ENCODE assay signal across 19 cellular contexts in genomic region chr13:112928020-112928931, GRCh38. TPM values are rescaled to one million over a fixed set of nuclear protein-coding genes. Genes with fewer than 3 reads are reported as not detected.
"Had no signal": no experiment of that assay in that cellular context is flagged by ENCODE, and none has a peak within 500 bp of the region (broad histone marks: within the 10 kb centered on the region; RNA-seq: fewer than 3 reads in every experiment).

No MANE protein-coding gene starts in this region.

- H3K4me3 Mint-ChIP-seq: activated CD8-positive, alpha-beta T cell treated with anti-CD3 and anti-CD28 coated beads, Interleukin-2, amount 10 ng/mL, durations not matched to agents 7 days and 5 days; activated naive CD8-positive, alpha-beta T cell treated with anti-CD3 and anti-CD28 coated beads, Interleukin-2, amount 50 U/mL, for 24 hours; activated T-helper 1 cell treated with anti-CD3 and anti-CD28 coated beads, Interleukin-12 subunit alpha, Interleukin-12 subunit beta, Interleukin-2, Interleukin-4 antibody, amounts not matched to agents 30 ng/mL and 10 ng/mL and 1 ng/mL, durations not matched to agents 14 hours and 24 hours and 36 hours; natural killer cell treated with Interleukin-12 subunit alpha and Interleukin-12 subunit beta and Interleukin-15 and Interleukin-18, amount 100 ng/mL, for 72 hours; stimulated activated effector memory CD8-positive, alpha-beta T cell treated with anti-CD3 and anti-CD28 coated beads, Interleukin-12 subunit alpha, Interleukin-12 subunit beta, amount 100 ng/mL, for 72 hours; stimulated activated naive CD8-positive, alpha-beta T cell treated with anti-CD3 and anti-CD28 coated beads, Interleukin-15, amount 100 ng/mL, for 72 hours; T-helper 2 cell treated with Interferon-gamma antibody and Interleukin-4, amounts not matched to agents 5 μg/mL and 100 μg/mL, for 36 hours had no signal

- H3K27me3 ChIP-seq: pancreas had no signal

- H3K36me3 ChIP-seq: pancreas, tibial artery had no signal

- H3K36me3 Mint-ChIP-seq: natural killer cell treated with Interleukin-12 subunit alpha and Interleukin-12 subunit beta and Interleukin-15 and Interleukin-18, amount 100 ng/mL, for 72 hours; stimulated activated effector memory CD8-positive, alpha-beta T cell treated with anti-CD3 and anti-CD28 coated beads, Interleukin-12 subunit alpha, Interleukin-12 subunit beta, amount 100 ng/mL, for 72 hours had no signal

- DNase-seq: activated CD4-positive, alpha-beta T cell treated with anti-CD3 and anti-CD28 coated beads for 1 hour; activated CD4-positive, alpha-beta T cell treated with anti-CD3 and anti-CD28 coated beads, Interleukin-2, amount 50 U/mL, for 1 hour; activated CD8-positive, alpha-beta T cell treated with anti-CD3 and anti-CD28 coated beads, Interleukin-2, amount 10 ng/mL, durations not matched to agents 7 days and 5 days; activated gamma-delta T cell; activated naive CD4-positive, alpha-beta T cell treated with anti-CD3 and anti-CD28 coated beads, Interleukin-2, amount 50 U/mL, for 16 hours; activated naive CD8-positive, alpha-beta T cell treated with anti-CD3 and anti-CD28 coated beads, Interleukin-2, amount 50 U/mL, for 24 hours; effector CD8-positive, alpha-beta T cell; hippocampal formation; left ventricle myocardium superior; right cardiac atrium; stimulated activated CD4-positive, alpha-beta T cell treated with anti-CD3 and anti-CD28 coated beads, Interleukin-2, amount 100 ng/mL, for 24 hours; stimulated activated naive CD8-positive, alpha-beta T cell treated with anti-CD3 and anti-CD28 coated beads, Interleukin-15, amount 100 ng/mL, for 72 hours; tibial artery had no signal

- H3K4me1 ChIP-seq: tibial artery had no signal

- H3K9me3 Mint-ChIP-seq: activated naive CD8-positive, alpha-beta T cell treated with anti-CD3 and anti-CD28 coated beads, Interleukin-2, amount 50 U/mL, for 24 hours; activated T-helper 1 cell treated with anti-CD3 and anti-CD28 coated beads, Interleukin-12 subunit alpha, Interleukin-12 subunit beta, Interleukin-2, Interleukin-4 antibody, amounts not matched to agents 30 ng/mL and 10 ng/mL and 1 ng/mL, durations not matched to agents 14 hours and 24 hours and 36 hours; natural killer cell treated with Interleukin-12 subunit alpha and Interleukin-12 subunit beta and Interleukin-15 and Interleukin-18, amount 100 ng/mL, for 72 hours; stimulated activated effector memory CD8-positive, alpha-beta T cell treated with anti-CD3 and anti-CD28 coated beads, Interleukin-12 subunit alpha, Interleukin-12 subunit beta, amount 100 ng/mL, for 72 hours; stimulated activated naive CD8-positive, alpha-beta T cell treated with anti-CD3 and anti-CD28 coated beads, Interleukin-15, amount 100 ng/mL, for 72 hours; T-helper 2 cell treated with Interferon-gamma antibody and Interleukin-4, amounts not matched to agents 5 μg/mL and 100 μg/mL, for 36 hours had no signal

- H3K27ac ChIP-seq: skin epidermis, tibial artery had no signal

- H3K27ac Mint-ChIP-seq: activated CD8-positive, alpha-beta T cell treated with anti-CD3 and anti-CD28 coated beads, Interleukin-2, amount 10 ng/mL, durations not matched to agents 7 days and 5 days; activated naive CD8-positive, alpha-beta T cell treated with anti-CD3 and anti-CD28 coated beads, Interleukin-2, amount 50 U/mL, for 24 hours; activated T-helper 1 cell treated with anti-CD3 and anti-CD28 coated beads, Interleukin-12 subunit alpha, Interleukin-12 subunit beta, Interleukin-2, Interleukin-4 antibody, amounts not matched to agents 30 ng/mL and 10 ng/mL and 1 ng/mL, durations not matched to agents 14 hours and 24 hours and 36 hours; natural killer cell treated with Interleukin-12 subunit alpha and Interleukin-12 subunit beta and Interleukin-15 and Interleukin-18, amount 100 ng/mL, for 72 hours; stimulated activated effector memory CD8-positive, alpha-beta T cell treated with anti-CD3 and anti-CD28 coated beads, Interleukin-12 subunit alpha, Interleukin-12 subunit beta, amount 100 ng/mL, for 72 hours; stimulated activated naive CD8-positive, alpha-beta T cell treated with anti-CD3 and anti-CD28 coated beads, Interleukin-15, amount 100 ng/mL, for 72 hours; T-helper 2 cell treated with Interferon-gamma antibody and Interleukin-4, amounts not matched to agents 5 μg/mL and 100 μg/mL, for 36 hours had no signal

- H3K4me3 ChIP-seq: skin epidermis, tibial artery had no signal

- ATAC-seq: activated CD8-positive, alpha-beta T cell treated with anti-CD3 and anti-CD28 coated beads, Interleukin-2, amount 10 ng/mL, durations not matched to agents 7 days and 5 days; activated naive CD8-positive, alpha-beta T cell treated with anti-CD3 and anti-CD28 coated beads, Interleukin-2, amount 50 U/mL, for 24 hours; natural killer cell treated with Interleukin-12 subunit alpha and Interleukin-12 subunit beta and Interleukin-15 and Interleukin-18, amount 100 ng/mL, for 72 hours; stimulated activated effector memory CD8-positive, alpha-beta T cell treated with anti-CD3 and anti-CD28 coated beads, Interleukin-12 subunit alpha, Interleukin-12 subunit beta, amount 100 ng/mL, for 72 hours; stimulated activated naive CD8-positive, alpha-beta T cell treated with anti-CD3 and anti-CD28 coated beads, Interleukin-15, amount 100 ng/mL, for 72 hours had no signal

- H3K9me3 ChIP-seq: pancreas, tibial artery had no signal

RNA-seq across cellular contexts. Expression of gene MCF2L, which starts 40.7 kb away (rescaled TPM):
- total RNA-seq: activated T-helper 1 cell treated with anti-CD3 and anti-CD28 coated beads, Interleukin-12 subunit alpha, Interleukin-12 subunit beta, Interleukin-2, Interleukin-4 antibody, amounts not matched to agents 30 ng/mL and 10 ng/mL and 1 ng/mL, durations not matched to agents 14 hours and 24 hours and 36 hours had no signal
